Comparison of ENCODE assay signal across 14 cellular contexts in genomic region chr5:93378073-93378472, GRCh38.
DNase-seq lines count a peak whose midpoint lies in the region; ATAC-seq and TF ChIP-seq lines count a peak whose summit lies in the region.
"Had no signal": no experiment of that assay in that cellular context is flagged by ENCODE, and none has a peak within 500 bp of the region (broad histone marks: within the 10 kb centered on the region; RNA-seq: fewer than 3 reads in every experiment).

No MANE protein-coding gene starts in this region.

- H3K4me3 ChIP-seq in HEK293 (ENCODE audit: low read depth, low read length) = no peak overlapping the region
- H3K4me3 ChIP-seq in PC-3 (ENCODE audit: low read length) = no peak overlapping the region
- H3K4me3 ChIP-seq: sigmoid colon, tibial artery had no signal

- peak; percentile 15 for DNase-seq in AG08395 (ENCODE audit: low spot score)
- DNase-seq in PC-3 = peak; percentile 74
- peak; percentile 73 for DNase-seq in fibroblast of gingiva (ENCODE audit: low read depth)
- DNase-seq in chondrocyte (ENCODE audit: low spot score) = no peak
- DNase-seq in caudate nucleus (lab: John Stamatoyannopoulos, UW) = no peak
- no peak for DNase-seq in DMS114 treated with DMSO at 0.1 percent for 48 hours (lab: John Stamatoyannopoulos, UW; ENCODE audit: unreplicated experiment)
- DNase-seq: activated CD4-positive, alpha-beta memory T cell treated with anti-CD3 and anti-CD28 coated beads, Interleukin-2, amount 10 ng/mL, durations not matched to agents 7 days and 5 days; activated naive CD4-positive, alpha-beta T cell treated with Interleukin-2 at 50 U/mL for 16 hours; effector memory CD4-positive, alpha-beta T cell; sigmoid colon; tibial artery had no signal

- H3K79me2 ChIP-seq in PC-3 (ENCODE audit: low read length) = no peaks in the 10 kb centered on the region

- H3K27ac ChIP-seq in HEK293 (ENCODE audit: extremely low read depth, low read depth, low read length) = no peak overlapping the region
- H3K27ac ChIP-seq in PC-3 (ENCODE audit: low read length) = no peak overlapping the region
- no peak overlapping the region for H3K27ac ChIP-seq in caudate nucleus (ENCODE audit: low read depth, low read length)
- H3K27ac ChIP-seq: sigmoid colon, tibial artery had no signal

- H3K4me1 ChIP-seq in HEK293 (ENCODE audit: control insufficient read depth, insufficient read depth, low read length) (0 out of 2 replicates have a peak, but pooled peaks cover 2% of the 10 kb centered on the region), PC-3 (ENCODE audit: insufficient read depth, low read length) (peaks cover 11% of the 10 kb centered on the region)
- H3K4me1 ChIP-seq: sigmoid colon, tibial artery had no signal

- H3K9me3 Mint-ChIP-seq in chondrocyte (ENCODE audit: low read depth) = peaks cover 19% of the 10 kb centered on the region

- H3K4me3 Mint-ChIP-seq in chondrocyte (ENCODE audit: unreplicated experiment) = no peak overlapping the region
- H3K4me3 Mint-ChIP-seq: activated CD4-positive, alpha-beta memory T cell treated with anti-CD3 and anti-CD28 coated beads, Interleukin-2, amount 10 ng/mL, durations not matched to agents 7 days and 5 days; T-helper 2 cell treated with Interferon-gamma antibody and Interleukin-4, amounts not matched to agents 5 μg/mL and 100 μg/mL, for 36 hours had no signal

- H3K9me2 ChIP-seq in PC-3 (replicated peaks; ENCODE audit: low read length) = peaks cover 3% of the 10 kb centered on the region; the same call in 1 of the 2 replicates

- no peak for TF ChIP-seq CTCF in HEK293 (tag by site-specific recombination; IDR thresholded peaks at IDR 0.05)
- no peak for TF ChIP-seq CTCF in PC-3 (conservative IDR thresholded peaks at IDR 0.05; ENCODE audit: low read depth, low read length)
- TF ChIP-seq CTCF in chondrocyte (IDR thresholded peaks at IDR 0.05) = no peak

- peak; percentile 98 for ATAC-seq in PC-3
- no peak for ATAC-seq in GM18870 (IDR thresholded peaks at IDR 0.05; ENCODE audit: unreplicated experiment)

- H3K4me1 Mint-ChIP-seq in chondrocyte (ENCODE audit: low read depth) = peaks cover 5% of the 10 kb centered on the region
- H3K4me1 Mint-ChIP-seq: activated CD4-positive, alpha-beta memory T cell treated with anti-CD3 and anti-CD28 coated beads, Interleukin-2, amount 10 ng/mL, durations not matched to agents 7 days and 5 days had no signal

- H3F3A ChIP-seq in PC-3 (ENCODE audit: low read length, unreplicated experiment) = no peaks in the 10 kb centered on the region

- H3K9me3 ChIP-seq in HEK293 (ENCODE audit: control insufficient read depth, insufficient read depth, low read depth, low read length) = no peaks in the 10 kb centered on the region
- no peaks in the 10 kb centered on the region for H3K9me3 ChIP-seq in PC-3 (ENCODE audit: low read length)
- H3K9me3 ChIP-seq: sigmoid colon, tibial artery had no signal

- POLR2A ChIA-PET in HEK293 (lab: Yijun Ruan, JAX) (no interaction called here), PC-3 (lab: Charles Lee; ENCODE audit: unreplicated experiment) (no interaction called here)

- intact Hi-C loops in PC-3 (cut with micrococcal nuclease) = no loop called here

- H3K27me3 ChIP-seq in PC-3 (ENCODE audit: low read length) = no peaks in the 10 kb centered on the region
- H3K27me3 ChIP-seq: sigmoid colon, tibial artery had no signal

- H3K36me3 ChIP-seq in HEK293 (ENCODE audit: control insufficient read depth in 2 of 2, insufficient read depth in 1 of 2, low read length in 2 of 2) (no peaks in the 10 kb centered on the region), PC-3 (ENCODE audit: low read depth, low read length) (no peaks in the 10 kb centered on the region)
- H3K36me3 ChIP-seq: sigmoid colon, tibial artery had no signal

- no peaks in the 10 kb centered on the region for H3K27me3 Mint-ChIP-seq in chondrocyte (ENCODE audit: low read depth)
- H3K27me3 Mint-ChIP-seq: activated CD4-positive, alpha-beta memory T cell treated with anti-CD3 and anti-CD28 coated beads, Interleukin-2, amount 10 ng/mL, durations not matched to agents 7 days and 5 days had no signal

- CTCF ChIA-PET in HEK293 (lab: Yijun Ruan, JAX) (no interaction called here), PC-3 (lab: Charles Lee) (no interaction called here)

- H3K27ac Mint-ChIP-seq in chondrocyte (ENCODE audit: unreplicated experiment) = no peak overlapping the region
- H3K27ac Mint-ChIP-seq: activated CD4-positive, alpha-beta memory T cell treated with anti-CD3 and anti-CD28 coated beads, Interleukin-2, amount 10 ng/mL, durations not matched to agents 7 days and 5 days; T-helper 2 cell treated with Interferon-gamma antibody and Interleukin-4, amounts not matched to agents 5 μg/mL and 100 μg/mL, for 36 hours had no signal

- H3K9ac ChIP-seq in PC-3 (ENCODE audit: low read length) = no peak overlapping the region

- no peaks in the 10 kb centered on the region for H4K20me1 ChIP-seq in PC-3 (ENCODE audit: low read length)

- BruUV-seq in PC-3 (replicated peaks; lab: Mats Ljungman, UMichigan) = no TSS peak

- H3K36me3 Mint-ChIP-seq in chondrocyte (ENCODE audit: low read depth) = no peaks in the 10 kb centered on the region

- H3K4me2 ChIP-seq in PC-3 (ENCODE audit: low read length) = no peak overlapping the region

- H2AFZ ChIP-seq in PC-3 (ENCODE audit: low read length) = no peak overlapping the region

TF ChIP-seq in HEK293, 187 proteins besides CTCF, POLR2A, EP300 and RAD21:
- TF ChIP-seq OSR2 (tag by site-specific recombination; IDR thresholded peaks at IDR 0.05) = peak; percentile 66; the same call in 1 of the 2 replicates
- TF ChIP-seq, protein P1, sequence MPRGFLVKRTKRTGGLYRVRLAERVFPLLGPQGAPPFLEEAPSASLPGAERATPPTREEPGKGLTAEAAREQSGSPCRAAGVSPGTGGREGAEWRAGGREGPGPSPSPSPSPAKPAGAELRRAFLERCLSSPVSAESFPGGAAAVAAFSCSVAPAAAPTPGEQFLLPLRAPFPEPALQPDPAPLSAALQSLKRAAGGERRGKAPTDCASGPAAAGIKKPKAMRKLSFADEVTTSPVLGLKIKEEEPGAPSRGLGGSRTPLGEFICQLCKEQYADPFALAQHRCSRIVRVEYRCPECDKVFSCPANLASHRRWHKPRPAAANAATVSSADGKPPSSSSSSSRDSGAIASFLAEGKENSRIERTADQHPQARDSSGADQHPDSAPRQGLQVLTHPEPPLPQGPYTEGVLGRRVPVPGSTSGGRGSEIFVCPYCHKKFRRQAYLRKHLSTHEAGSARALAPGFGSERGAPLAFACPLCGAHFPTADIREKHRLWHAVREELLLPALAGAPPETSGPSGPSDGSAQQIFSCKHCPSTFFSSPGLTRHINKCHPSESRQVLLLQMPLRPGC (tag by site-specific recombination; IDR thresholded peaks at IDR 0.05) = peak; percentile 69
- TF ChIP-seq GLI2 (tag by site-specific recombination; IDR thresholded peaks at IDR 0.05; ENCODE audit: borderline replicate concordance, low read depth) = no peak
- TF ChIP-seq ZNF600 (tag by site-specific recombination; IDR thresholded peaks at IDR 0.05) = no peak
- no peak for TF ChIP-seq YY2 (tag by site-specific recombination; IDR thresholded peaks at IDR 0.05)
- peak; percentile 53 for TF ChIP-seq ZNF629 (tag by site-specific recombination; IDR thresholded peaks at IDR 0.05)
- peak; percentile 31; the same call in 1 of the 2 replicates for TF ChIP-seq WT1 (tag by site-specific recombination; IDR thresholded peaks at IDR 0.05)
- TF ChIP-seq ZNF391 (tag by site-specific recombination; IDR thresholded peaks at IDR 0.05; ENCODE audit: borderline replicate concordance, low read depth) = no peak

Comparison
In these comparisons a context has a peak if more than half of its experiments do, and no peak if none do; other contexts are left out.
1. DNase-seq: peak in AG08395 (single experiment), PC-3 (single experiment) and fibroblast of gingiva (single experiment); none in chondrocyte (single experiment), caudate nucleus (0 of 61) and DMS114 treated with DMSO at 0.1 percent for 48 hours (single experiment).